Comparison of ENCODE assay signal across 1 cellular context in the genomic region with DNA sequence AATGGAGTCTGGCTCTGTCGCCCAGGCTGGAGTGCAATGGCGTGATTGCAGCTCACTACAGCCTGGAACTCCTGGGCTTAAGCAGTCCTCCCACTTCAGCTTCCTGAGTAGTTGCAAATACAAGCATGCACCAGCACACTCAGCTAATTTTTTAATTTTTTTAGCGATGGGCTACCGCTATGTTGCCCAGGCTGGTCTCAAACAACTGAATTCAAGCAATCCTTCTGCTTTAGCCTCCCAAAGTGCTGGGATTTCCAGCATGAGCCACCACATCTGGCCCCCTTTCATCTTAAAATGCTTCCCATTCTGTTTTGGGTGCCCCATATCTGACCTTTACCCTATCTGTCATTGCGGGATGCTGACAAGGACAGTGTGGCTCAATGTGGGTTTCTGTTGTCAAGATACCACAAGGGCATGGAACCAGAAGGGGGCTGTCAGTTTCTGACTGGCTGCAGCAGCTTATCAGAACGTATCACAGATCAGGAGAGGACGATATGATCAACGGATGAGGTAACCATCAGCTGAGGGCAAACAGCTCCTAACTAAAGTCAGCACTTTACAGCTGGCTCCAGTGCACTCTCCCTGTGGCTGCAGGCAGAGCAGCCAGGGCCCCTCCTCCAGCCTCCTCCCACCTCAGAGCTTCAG.
TF ChIP-seq lines count a peak whose summit lies in the region.

No MANE protein-coding gene starts in this region.

TF ChIP-seq in K562, 482 proteins besides CTCF, POLR2A, EP300 and RAD21 (continued from another document):
- TF ChIP-seq JUN (IDR thresholded peaks at IDR 0.05; ENCODE audit: borderline replicate concordance, low read depth, low read length) (0 out of 2 replicates have a peak, but pooled peaks have one; percentile 18), JUN (CRISPR knock-in tag; IDR thresholded peaks at IDR 0.05; ENCODE audit: borderline replicate concordance) (no peak), CTBP1 (IDR thresholded peaks at IDR 0.05; ENCODE audit: borderline replicate concordance) (peak; percentile 52; the same call in 1 of the 2 replicates), JUND (IDR thresholded peaks at IDR 0.05; ENCODE audit: borderline replicate concordance, low read depth, low read length) (peak; percentile 60), JUND (tag; IDR thresholded peaks at IDR 0.05; ENCODE audit: borderline replicate concordance, low read depth, low read length) (peak; percentile 63; the same call in 1 of the 3 replicates), FOSL1 (tag; conservative IDR thresholded peaks at IDR 0.05) (peak; percentile 31; the same call in 1 of the 2 replicates), RBM22 (IDR thresholded peaks at IDR 0.05; ENCODE audit: low read depth, low read length, poor library complexity, severe bottlenecking) (no peak), ZNF764 (CRISPR knock-in tag; IDR thresholded peaks at IDR 0.05; ENCODE audit: low read depth) (no peak), NR2C1 (IDR thresholded peaks at IDR 0.05) (no peak), NR2C1 (tag; IDR thresholded peaks at IDR 0.05) (peak; percentile 62), ZNF12 (CRISPR knock-in tag; IDR thresholded peaks at IDR 0.05) (no peak), ERF (CRISPR knock-in tag; IDR thresholded peaks at IDR 0.05) (no peak), FOXP1 (CRISPR knock-in tag; IDR thresholded peaks at IDR 0.05) (no peak), ARID1B (IDR thresholded peaks at IDR 0.05) (peak; percentile 38), MAFK (IDR thresholded peaks at IDR 0.05; ENCODE audit: low read length) (no peak), NCOA2 (IDR thresholded peaks at IDR 0.05; ENCODE audit: partially characterized antibody in 2 of 2) (no peak), ASH1L (IDR thresholded peaks at IDR 0.05; ENCODE audit: borderline replicate concordance, low read depth, partially characterized antibody) (no peak), MAZ (CRISPR knock-in tag; conservative IDR thresholded peaks at IDR 0.05 in 1 of 2, IDR thresholded peaks at IDR 0.05 in 1 of 2) (0 out of 4 replicates have a peak, but pooled peaks of 1 of the 2 experiments have one; percentile 32), HIVEP1 (CRISPR knock-in tag; IDR thresholded peaks at IDR 0.05) (no peak), ZSCAN29 (IDR thresholded peaks at IDR 0.05) (no peak), SMC3 (conservative IDR thresholded peaks at IDR 0.05; ENCODE audit: insufficient read depth, low read depth, low read length) (no peak), KHSRP (IDR thresholded peaks at IDR 0.05) (no peak), SIX5 (IDR thresholded peaks at IDR 0.05; ENCODE audit: borderline replicate concordance in 1 of 2, insufficient read depth in 1 of 2, low read depth in 1 of 2, low read length in 2 of 2) (no peak), PCBP2 (IDR thresholded peaks at IDR 0.05; ENCODE audit: low read depth, low read length, poor library complexity, severe bottlenecking) (no peak)
- TF ChIP-seq, protein P1, sequence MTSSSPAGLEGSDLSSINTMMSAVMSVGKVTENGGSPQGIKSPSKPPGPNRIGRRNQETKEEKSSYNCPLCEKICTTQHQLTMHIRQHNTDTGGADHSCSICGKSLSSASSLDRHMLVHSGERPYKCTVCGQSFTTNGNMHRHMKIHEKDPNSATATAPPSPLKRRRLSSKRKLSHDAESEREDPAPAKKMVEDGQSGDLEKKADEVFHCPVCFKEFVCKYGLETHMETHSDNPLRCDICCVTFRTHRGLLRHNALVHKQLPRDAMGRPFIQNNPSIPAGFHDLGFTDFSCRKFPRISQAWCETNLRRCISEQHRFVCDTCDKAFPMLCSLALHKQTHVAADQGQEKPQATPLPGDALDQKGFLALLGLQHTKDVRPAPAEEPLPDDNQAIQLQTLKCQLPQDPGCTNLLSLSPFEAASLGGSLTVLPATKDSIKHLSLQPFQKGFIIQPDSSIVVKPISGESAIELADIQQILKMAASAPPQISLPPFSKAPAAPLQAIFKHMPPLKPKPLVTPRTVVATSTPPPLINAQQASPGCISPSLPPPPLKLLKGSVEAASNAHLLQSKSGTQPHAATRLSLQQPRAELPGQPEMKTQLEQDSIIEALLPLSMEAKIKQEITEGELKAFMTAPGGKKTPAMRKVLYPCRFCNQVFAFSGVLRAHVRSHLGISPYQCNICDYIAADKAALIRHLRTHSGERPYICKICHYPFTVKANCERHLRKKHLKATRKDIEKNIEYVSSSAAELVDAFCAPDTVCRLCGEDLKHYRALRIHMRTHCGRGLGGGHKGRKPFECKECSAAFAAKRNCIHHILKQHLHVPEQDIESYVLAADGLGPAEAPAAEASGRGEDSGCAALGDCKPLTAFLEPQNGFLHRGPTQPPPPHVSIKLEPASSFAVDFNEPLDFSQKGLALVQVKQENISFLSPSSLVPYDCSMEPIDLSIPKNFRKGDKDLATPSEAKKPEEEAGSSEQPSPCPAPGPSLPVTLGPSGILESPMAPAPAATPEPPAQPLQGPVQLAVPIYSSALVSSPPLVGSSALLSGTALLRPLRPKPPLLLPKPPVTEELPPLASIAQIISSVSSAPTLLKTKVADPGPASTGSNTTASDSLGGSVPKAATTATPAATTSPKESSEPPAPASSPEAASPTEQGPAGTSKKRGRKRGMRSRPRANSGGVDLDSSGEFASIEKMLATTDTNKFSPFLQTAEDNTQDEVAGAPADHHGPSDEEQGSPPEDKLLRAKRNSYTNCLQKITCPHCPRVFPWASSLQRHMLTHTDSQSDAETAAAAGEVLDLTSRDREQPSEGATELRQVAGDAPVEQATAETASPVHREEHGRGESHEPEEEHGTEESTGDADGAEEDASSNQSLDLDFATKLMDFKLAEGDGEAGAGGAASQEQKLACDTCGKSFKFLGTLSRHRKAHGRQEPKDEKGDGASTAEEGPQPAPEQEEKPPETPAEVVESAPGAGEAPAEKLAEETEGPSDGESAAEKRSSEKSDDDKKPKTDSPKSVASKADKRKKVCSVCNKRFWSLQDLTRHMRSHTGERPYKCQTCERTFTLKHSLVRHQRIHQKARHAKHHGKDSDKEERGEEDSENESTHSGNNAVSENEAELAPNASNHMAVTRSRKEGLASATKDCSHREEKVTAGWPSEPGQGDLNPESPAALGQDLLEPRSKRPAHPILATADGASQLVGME (CRISPR knock-in tag; IDR thresholded peaks at IDR 0.05) = peak; percentile 54; the same call in 1 of the 2 replicates
- TF ChIP-seq, protein P2, sequence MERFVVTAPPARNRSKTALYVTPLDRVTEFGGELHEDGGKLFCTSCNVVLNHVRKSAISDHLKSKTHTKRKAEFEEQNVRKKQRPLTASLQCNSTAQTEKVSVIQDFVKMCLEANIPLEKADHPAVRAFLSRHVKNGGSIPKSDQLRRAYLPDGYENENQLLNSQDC (CRISPR knock-in tag; IDR thresholded peaks at IDR 0.05) = no peak
- TF ChIP-seq, protein P3, sequence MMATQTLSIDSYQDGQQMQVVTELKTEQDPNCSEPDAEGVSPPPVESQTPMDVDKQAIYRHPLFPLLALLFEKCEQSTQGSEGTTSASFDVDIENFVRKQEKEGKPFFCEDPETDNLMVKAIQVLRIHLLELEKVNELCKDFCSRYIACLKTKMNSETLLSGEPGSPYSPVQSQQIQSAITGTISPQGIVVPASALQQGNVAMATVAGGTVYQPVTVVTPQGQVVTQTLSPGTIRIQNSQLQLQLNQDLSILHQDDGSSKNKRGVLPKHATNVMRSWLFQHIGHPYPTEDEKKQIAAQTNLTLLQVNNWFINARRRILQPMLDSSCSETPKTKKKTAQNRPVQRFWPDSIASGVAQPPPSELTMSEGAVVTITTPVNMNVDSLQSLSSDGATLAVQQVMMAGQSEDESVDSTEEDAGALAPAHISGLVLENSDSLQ (IDR thresholded peaks at IDR 0.05) = peak; percentile 31; the same call in 1 of the 2 replicates
- TF ChIP-seq, protein P4, sequence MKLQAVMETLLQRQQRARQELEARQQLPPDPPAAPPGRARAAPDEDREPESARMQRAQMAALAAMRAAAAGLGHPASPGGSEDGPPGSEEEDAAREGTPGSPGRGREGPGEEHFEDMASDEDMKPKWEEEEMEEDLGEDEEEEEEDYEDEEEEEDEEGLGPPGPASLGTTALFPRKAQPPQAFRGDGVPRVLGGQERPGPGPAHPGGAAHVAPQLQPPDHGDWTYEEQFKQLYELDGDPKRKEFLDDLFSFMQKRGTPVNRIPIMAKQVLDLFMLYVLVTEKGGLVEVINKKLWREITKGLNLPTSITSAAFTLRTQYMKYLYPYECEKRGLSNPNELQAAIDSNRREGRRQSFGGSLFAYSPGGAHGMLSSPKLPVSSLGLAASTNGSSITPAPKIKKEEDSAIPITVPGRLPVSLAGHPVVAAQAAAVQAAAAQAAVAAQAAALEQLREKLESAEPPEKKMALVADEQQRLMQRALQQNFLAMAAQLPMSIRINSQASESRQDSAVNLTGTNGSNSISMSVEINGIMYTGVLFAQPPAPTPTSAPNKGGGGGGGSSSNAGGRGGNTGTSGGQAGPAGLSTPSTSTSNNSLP (IDR thresholded peaks at IDR 0.05; ENCODE audit: borderline replicate concordance, low read depth, low read length) = no peak
